ENCODE assay signal across 23 cellular contexts in genomic region chr4:99120501-99120900, GRCh38. TPM values are rescaled to one million over a fixed set of nuclear protein-coding genes. Genes with fewer than 3 reads are reported as not detected.
"Had no signal": no experiment of that assay in that cellular context is flagged by ENCODE, and none has a peak within 500 bp of the region (broad histone marks: within the 10 kb centered on the region; RNA-seq: fewer than 3 reads in every experiment).

No MANE protein-coding gene starts in this region.

- H3K9me3 ChIP-seq: MG63, SJSA1 had no signal

- DNase-seq: Karpas-422, KBM-7, MG63, NCI-H1092, NCI-H1105 treated with DMSO at 0.1 percent for 48 hours, NCI-H1417 treated with DMSO at 0.1 percent for 48 hours, NCI-H146, NCI-H1694 treated with DMSO at 0.1 percent for 48 hours, NCI-H2029, NCI-H2081 treated with DMSO at 0.1 percent for 48 hours, NCI-H2171, NCI-H226, NCI-H446, NCI-H510A, NCI-H524 treated with DMSO at 0.1 percent for 48 hours, NCI-H69, NCI-H774, Right ventricle myocardium superior, RPMI8226, SIG-M5 had no signal

- H3K4me3 ChIP-seq: MG63, SJSA1, SK-N-MC had no signal

- H3K4me1 ChIP-seq: SJSA1 had no signal

- H3K27ac ChIP-seq: HL-60, SJSA1, SK-N-MC had no signal

- H3K36me3 ChIP-seq: MG63, SJSA1 had no signal

- H3K27me3 ChIP-seq: MG63, SJSA1 had no signal

RNA-seq across cellular contexts. Expression of gene ADH4, which starts 23.6 kb away (rescaled TPM):
- total RNA-seq: Right ventricle myocardium superior, SJSA1 had no signal
